ENCODE assay signal across 17 cellular contexts in genomic region chr11:104051806-104052205, GRCh38. TPM values are rescaled to one million over a fixed set of nuclear protein-coding genes. Genes with fewer than 3 reads are reported as not detected.
A peak's percentile ranks its signal among the peaks of the same experiment; 100 is the strongest.
DNase-seq lines count a peak whose midpoint lies in the region; ATAC-seq and TF ChIP-seq lines count a peak whose summit lies in the region.
"Had no signal": no experiment of that assay in that cellular context is flagged by ENCODE, and none has a peak within 500 bp of the region (broad histone marks: within the 10 kb centered on the region; RNA-seq: fewer than 3 reads in every experiment).

No MANE protein-coding gene starts in this region.

- H3K9me3 Mint-ChIP-seq in GM23338: no peaks in the 10 kb centered on the region; the same call in 2 of the 3 replicates
- H3K9me3 Mint-ChIP-seq: CD8-positive, alpha-beta T cell had no signal

- no peak overlapping the region for H3K4me3 Mint-ChIP-seq in GM23338
- H3K4me3 Mint-ChIP-seq: CD14-positive monocyte; CD8-positive, alpha-beta T cell had no signal

- H3K27me3 Mint-ChIP-seq in GM23338 (ENCODE audit: insufficient read depth, low read depth, poor library complexity): no peaks in the 10 kb centered on the region

- TF ChIP-seq CTCF in GM23338 (conservative IDR thresholded peaks at IDR 0.05; ENCODE audit: low read depth in 2 of 2): no peak
- TF ChIP-seq CTCF in RWPE2 (IDR thresholded peaks at IDR 0.05; ENCODE audit: poor library complexity, severe bottlenecking): no peak
- TF ChIP-seq CTCF in choroid plexus epithelial cell (conservative IDR thresholded peaks at IDR 0.05; ENCODE audit: low read depth, low read length): no peak

- no peak for DNase-seq in GM23338 (ENCODE audit: low spot score)
- no peak for DNase-seq in RWPE2 (ENCODE audit: low spot score)
- peak; percentile 48 for DNase-seq in choroid plexus epithelial cell (ENCODE audit: low read depth)
- no peak for DNase-seq in NCI-H1105 (lab: John Stamatoyannopoulos, UW)
- DNase-seq: CD8-positive, alpha-beta T cell; COR-L47; DMS153; DMS79 treated with DMSO at 0.1 percent for 48 hours; EL; H7 had no signal

- H3K9me2 ChIP-seq in GM23338 (ENCODE audit: insufficient read depth): no peaks in the 10 kb centered on the region

- H3K4me2 ChIP-seq in GM23338: no peak overlapping the region
- H3K4me2 ChIP-seq: A549 had no signal

- no peaks in the 10 kb centered on the region for H3K9me3 ChIP-seq in RWPE2 (ENCODE audit: severe bottlenecking)
- peaks cover 0 to 2% (median 0%) of the 10 kb centered on the region in 5 donors for H3K9me3 ChIP-seq in subcutaneous abdominal adipose tissue (ENCODE audit: control insufficient read depth in 5 of 5, low read length in 5 of 5)
- H3K9me3 ChIP-seq: A549 had no signal

- H3K9ac ChIP-seq in subcutaneous abdominal adipose tissue (ENCODE audit: low read length in 5 of 5): no peak overlapping the region

- H3K27ac ChIP-seq in GM23338 (ENCODE audit: low read depth) (no peak overlapping the region), RWPE2 (ENCODE audit: poor library complexity, severe bottlenecking) (no peak overlapping the region), subcutaneous abdominal adipose tissue (ENCODE audit: low read depth, low read length) (peak overlapping the region; percentile 48)
- H3K27ac ChIP-seq: A549 had no signal

- no peaks in the 10 kb centered on the region for H4K20me1 ChIP-seq in GM23338 (replicated peaks; ENCODE audit: insufficient read depth)

- H3K4me1 Mint-ChIP-seq in GM23338: peaks cover 15% of the 10 kb centered on the region; the same call in 2 of the 3 replicates

- no peak overlapping the region for H3K4me3 ChIP-seq in GM23338
- H3K4me3 ChIP-seq in RWPE2 (ENCODE audit: severe bottlenecking): no peak overlapping the region
- no peak overlapping the region for H3K4me3 ChIP-seq in choroid plexus epithelial cell (ENCODE audit: low read depth, low read length)
- no peak overlapping the region for H3K4me3 ChIP-seq in subcutaneous abdominal adipose tissue (ENCODE audit: low read depth in 1 of 5, low read length in 5 of 5)
- H3K4me3 ChIP-seq: A549 had no signal

- H3K36me3 Mint-ChIP-seq in GM23338 (ENCODE audit: low read depth): no peaks in the 10 kb centered on the region
- H3K36me3 Mint-ChIP-seq: CD14-positive monocyte; CD8-positive, alpha-beta T cell had no signal

- H3K36me3 ChIP-seq in GM23338 (ENCODE audit: insufficient read depth) (no peaks in the 10 kb centered on the region), RWPE2 (ENCODE audit: low read depth) (no peaks in the 10 kb centered on the region), subcutaneous abdominal adipose tissue (ENCODE audit: control insufficient read depth in 5 of 5, insufficient read depth in 5 of 5, low read length in 5 of 5) (no peaks in the 10 kb centered on the region)

- H2AFZ ChIP-seq in GM23338: no peak overlapping the region

- H3K79me2 ChIP-seq in GM23338 (replicated peaks; ENCODE audit: insufficient read depth): no peaks in the 10 kb centered on the region

- peaks cover 11% of the 10 kb centered on the region; the same call in 1 of the 2 replicates for H3K4me1 ChIP-seq in GM23338 (ENCODE audit: insufficient read depth)
- no peaks in the 10 kb centered on the region for H3K4me1 ChIP-seq in RWPE2 (ENCODE audit: insufficient read depth, poor library complexity, severe bottlenecking)
- peaks cover 0 to 21% (median 0%) of the 10 kb centered on the region in 5 donors for H3K4me1 ChIP-seq in subcutaneous abdominal adipose tissue (ENCODE audit: control insufficient read depth in 5 of 5, insufficient read depth in 5 of 5, low read length in 5 of 5)

- peak overlapping the region; percentile 68; the same call in 1 of the 2 replicates for H3K27ac Mint-ChIP-seq in GM23338
- H3K27ac Mint-ChIP-seq: CD8-positive, alpha-beta T cell had no signal

- no peaks in the 10 kb centered on the region for H3F3A ChIP-seq in GM23338 (replicated peaks; ENCODE audit: low read depth)

- no peak for ATAC-seq in GM23338
- 0 out of 3 replicates have a peak, but pooled peaks have one; percentile 23 for ATAC-seq in RWPE2 (ENCODE audit: low read depth)
- no peak for ATAC-seq in GM18858 (IDR thresholded peaks at IDR 0.05; ENCODE audit: unreplicated experiment)
- ATAC-seq in GM21619 (IDR thresholded peaks at IDR 0.05; ENCODE audit: unreplicated experiment): no peak
- ATAC-seq: A549; CD8-positive, alpha-beta T cell had no signal

- no peaks in the 10 kb centered on the region for H3K27me3 ChIP-seq in GM23338 (ENCODE audit: insufficient read depth)
- no peaks in the 10 kb centered on the region for H3K27me3 ChIP-seq in RWPE2 (ENCODE audit: insufficient read depth, poor library complexity, severe bottlenecking)
- H3K27me3 ChIP-seq in subcutaneous abdominal adipose tissue (ENCODE audit: control insufficient read depth in 5 of 5, insufficient read depth in 4 of 5, low read length in 5 of 5): no peaks in the 10 kb centered on the region

TF ChIP-seq in GM23338, 12 proteins besides CTCF, POLR2A, EP300 and RAD21 (continues in another document):
- no peak for TF ChIP-seq POLR2AphosphoS5 (IDR thresholded peaks at IDR 0.05; ENCODE audit: low read depth)
- no peak for TF ChIP-seq JUNB (IDR thresholded peaks at IDR 0.05; ENCODE audit: unreplicated experiment)
- TF ChIP-seq EZH2 (IDR thresholded peaks at IDR 0.05; ENCODE audit: low read depth, unreplicated experiment): no peak
- no peak for TF ChIP-seq EZH2phosphoT487 (IDR thresholded peaks at IDR 0.05; ENCODE audit: unreplicated experiment)
- no peak for TF ChIP-seq NANOG (IDR thresholded peaks at IDR 0.05; ENCODE audit: borderline replicate concordance)
- TF ChIP-seq, protein P1, sequence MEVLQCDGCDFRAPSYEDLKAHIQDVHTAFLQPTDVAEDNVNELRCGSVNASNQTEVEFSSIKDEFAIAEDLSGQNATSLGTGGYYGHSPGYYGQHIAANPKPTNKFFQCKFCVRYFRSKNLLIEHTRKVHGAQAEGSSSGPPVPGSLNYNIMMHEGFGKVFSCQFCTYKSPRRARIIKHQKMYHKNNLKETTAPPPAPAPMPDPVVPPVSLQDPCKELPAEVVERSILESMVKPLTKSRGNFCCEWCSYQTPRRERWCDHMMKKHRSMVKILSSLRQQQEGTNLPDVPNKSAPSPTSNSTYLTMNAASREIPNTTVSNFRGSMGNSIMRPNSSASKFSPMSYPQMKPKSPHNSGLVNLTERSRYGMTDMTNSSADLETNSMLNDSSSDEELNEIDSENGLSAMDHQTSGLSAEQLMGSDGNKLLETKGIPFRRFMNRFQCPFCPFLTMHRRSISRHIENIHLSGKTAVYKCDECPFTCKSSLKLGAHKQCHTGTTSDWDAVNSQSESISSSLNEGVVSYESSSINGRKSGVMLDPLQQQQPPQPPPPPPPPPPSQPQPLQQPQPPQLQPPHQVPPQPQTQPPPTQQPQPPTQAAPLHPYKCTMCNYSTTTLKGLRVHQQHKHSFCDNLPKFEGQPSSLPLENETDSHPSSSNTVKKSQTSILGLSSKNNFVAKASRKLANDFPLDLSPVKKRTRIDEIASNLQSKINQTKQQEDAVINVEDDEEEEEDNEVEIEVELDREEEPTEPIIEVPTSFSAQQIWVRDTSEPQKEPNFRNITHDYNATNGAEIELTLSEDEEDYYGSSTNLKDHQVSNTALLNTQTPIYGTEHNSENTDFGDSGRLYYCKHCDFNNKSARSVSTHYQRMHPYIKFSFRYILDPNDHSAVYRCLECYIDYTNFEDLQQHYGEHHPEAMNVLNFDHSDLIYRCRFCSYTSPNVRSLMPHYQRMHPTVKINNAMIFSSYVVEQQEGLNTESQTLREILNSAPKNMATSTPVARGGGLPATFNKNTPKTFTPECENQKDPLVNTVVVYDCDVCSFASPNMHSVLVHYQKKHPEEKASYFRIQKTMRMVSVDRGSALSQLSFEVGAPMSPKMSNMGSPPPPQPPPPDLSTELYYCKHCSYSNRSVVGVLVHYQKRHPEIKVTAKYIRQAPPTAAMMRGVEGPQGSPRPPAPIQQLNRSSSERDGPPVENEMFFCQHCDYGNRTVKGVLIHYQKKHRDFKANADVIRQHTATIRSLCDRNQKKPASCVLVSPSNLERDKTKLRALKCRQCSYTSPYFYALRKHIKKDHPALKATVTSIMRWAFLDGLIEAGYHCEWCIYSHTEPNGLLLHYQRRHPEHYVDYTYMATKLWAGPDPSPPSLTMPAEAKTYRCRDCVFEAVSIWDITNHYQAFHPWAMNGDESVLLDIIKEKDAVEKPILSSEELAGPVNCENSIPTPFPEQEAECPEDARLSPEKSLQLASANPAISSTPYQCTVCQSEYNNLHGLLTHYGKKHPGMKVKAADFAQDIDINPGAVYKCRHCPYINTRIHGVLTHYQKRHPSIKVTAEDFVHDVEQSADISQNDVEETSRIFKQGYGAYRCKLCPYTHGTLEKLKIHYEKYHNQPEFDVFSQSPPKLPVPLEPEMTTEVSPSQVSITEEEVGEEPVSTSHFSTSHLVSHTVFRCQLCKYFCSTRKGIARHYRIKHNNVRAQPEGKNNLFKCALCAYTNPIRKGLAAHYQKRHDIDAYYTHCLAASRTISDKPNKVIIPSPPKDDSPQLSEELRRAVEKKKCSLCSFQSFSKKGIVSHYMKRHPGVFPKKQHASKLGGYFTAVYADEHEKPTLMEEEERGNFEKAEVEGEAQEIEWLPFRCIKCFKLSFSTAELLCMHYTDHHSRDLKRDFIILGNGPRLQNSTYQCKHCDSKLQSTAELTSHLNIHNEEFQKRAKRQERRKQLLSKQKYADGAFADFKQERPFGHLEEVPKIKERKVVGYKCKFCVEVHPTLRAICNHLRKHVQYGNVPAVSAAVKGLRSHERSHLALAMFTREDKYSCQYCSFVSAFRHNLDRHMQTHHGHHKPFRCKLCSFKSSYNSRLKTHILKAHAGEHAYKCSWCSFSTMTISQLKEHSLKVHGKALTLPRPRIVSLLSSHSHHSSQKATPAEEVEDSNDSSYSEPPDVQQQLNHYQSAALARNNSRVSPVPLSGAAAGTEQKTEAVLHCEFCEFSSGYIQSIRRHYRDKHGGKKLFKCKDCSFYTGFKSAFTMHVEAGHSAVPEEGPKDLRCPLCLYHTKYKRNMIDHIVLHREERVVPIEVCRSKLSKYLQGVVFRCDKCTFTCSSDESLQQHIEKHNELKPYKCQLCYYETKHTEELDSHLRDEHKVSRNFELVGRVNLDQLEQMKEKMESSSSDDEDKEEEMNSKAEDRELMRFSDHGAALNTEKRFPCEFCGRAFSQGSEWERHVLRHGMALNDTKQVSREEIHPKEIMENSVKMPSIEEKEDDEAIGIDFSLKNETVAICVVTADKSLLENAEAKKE (CRISPR knock-in tag; IDR thresholded peaks at IDR 0.05): no peak
- TF ChIP-seq ZNF331 (CRISPR knock-in tag; IDR thresholded peaks at IDR 0.05; ENCODE audit: low read depth): no peak

RNA-seq across cellular contexts. Expression of gene DDI1, which starts 15.4 kb away (rescaled TPM):
- not detected in 2 replicates for total RNA-seq in GM23338 (2014; rRNA removed; shearing (Covaris generic))
- 0.13 TPM in 1 of 2 replicates, not detected in the other for polyA plus RNA-seq in GM23338 (2016; fragmentation: Nextera tagmentation; extraction: Ambion mirVana)
- total RNA-seq: CD8-positive, alpha-beta T cell; H7 had no signal
- polyA plus RNA-seq: A549, AG04450, BJ, CD14-positive monocyte had no signal
